Comparison of ENCODE assay signal across 9 cellular contexts in genomic region chr20:36644032-36644712, GRCh38. TPM values are rescaled to one million over a fixed set of nuclear protein-coding genes. Genes with fewer than 3 reads are reported as not detected.
DNase-seq lines count a peak whose midpoint lies in the region; ATAC-seq lines count a peak whose summit lies in the region.
"Had no signal": no experiment of that assay in that cellular context is flagged by ENCODE, and none has a peak within 500 bp of the region (broad histone marks: within the 10 kb centered on the region; RNA-seq: fewer than 3 reads in every experiment).

No MANE protein-coding gene starts in this region.

- peak overlapping the region; percentile 97 to 98 for H3K4me3 Mint-ChIP-seq in stimulated activated naive CD8-positive, alpha-beta T cell treated with anti-CD3 and anti-CD28 coated beads, Interleukin-15, amount 100 ng/mL, for 72 hours

- ATAC-seq in stimulated activated naive CD8-positive, alpha-beta T cell treated with anti-CD3 and anti-CD28 coated beads, Interleukin-15, amount 100 ng/mL, for 72 hours, result peak; percentile 90
- ATAC-seq in left lobe of liver (no peak), GM21526 (IDR thresholded peaks at IDR 0.05; ENCODE audit: low FRiP score, unreplicated experiment) (no peak)

- peaks cover 64% of the 10 kb centered on the region for H3K4me1 Mint-ChIP-seq in stimulated activated naive CD8-positive, alpha-beta T cell treated with anti-CD3 and anti-CD28 coated beads, Interleukin-15, amount 100 ng/mL, for 72 hours

- H3K9me3 Mint-ChIP-seq in stimulated activated naive CD8-positive, alpha-beta T cell treated with anti-CD3 and anti-CD28 coated beads, Interleukin-15, amount 100 ng/mL, for 72 hours, result no peaks in the 10 kb centered on the region

- peak; percentile 15 for DNase-seq in DMS79 treated with DMSO at 0.1 percent for 48 hours (lab: John Stamatoyannopoulos, UW)
- DNase-seq in DMS79 (lab: John Stamatoyannopoulos, UW), result no peak
- DNase-seq in activated gamma-delta T cell treated with Interleukin-2 at 50 U/mL for 16 hours, result peak; percentile 63
- peak; percentile 53 for DNase-seq in stimulated activated CD4-positive, alpha-beta T cell treated with anti-CD3 and anti-CD28 coated beads, Interleukin-12 subunit alpha, Interleukin-12 subunit beta, amount 100 ng/mL, for 4 hours
- DNase-seq in stimulated activated naive CD8-positive, alpha-beta T cell treated with anti-CD3 and anti-CD28 coated beads, Interleukin-15, amount 100 ng/mL, for 72 hours, result peak; percentile 61 to 78
- DNase-seq in left lobe of liver (ENCODE audit: low spot score), result no peak
- DNase-seq in dedifferentiated amniotic fluid mesenchymal stem cell (ENCODE audit: extremely low spot score), result no peak

- H3K27me3 Mint-ChIP-seq in stimulated activated naive CD8-positive, alpha-beta T cell treated with anti-CD3 and anti-CD28 coated beads, Interleukin-15, amount 100 ng/mL, for 72 hours, result no peaks in the 10 kb centered on the region

- peak overlapping the region; percentile 97 for H3K27ac Mint-ChIP-seq in stimulated activated naive CD8-positive, alpha-beta T cell treated with anti-CD3 and anti-CD28 coated beads, Interleukin-15, amount 100 ng/mL, for 72 hours

RNA-seq across cellular contexts. Expression of gene SLA2, which starts 1.8 kb away (rescaled TPM):
- total RNA-seq in left lobe of liver, result 0.30 TPM
- total RNA-seq: smooth muscle cell had no signal

RNA-seq across cellular contexts. Expression of gene RAB5IF, which starts 38.6 kb away (rescaled TPM):
- total RNA-seq in left lobe of liver, result 113 TPM

Comparison
In these comparisons a context has a peak if more than half of its experiments do, and no peak if none do; other contexts are left out.
1. DNase-seq: peak in DMS79 treated with DMSO at 0.1 percent for 48 hours (single experiment), activated gamma-delta T cell treated with Interleukin-2 at 50 U/mL for 16 hours (single experiment), stimulated activated CD4-positive, alpha-beta T cell treated with anti-CD3 and anti-CD28 coated beads, Interleukin-12 subunit alpha, Interleukin-12 subunit beta, amount 100 ng/mL, for 4 hours (single experiment) and stimulated activated naive CD8-positive, alpha-beta T cell treated with anti-CD3 and anti-CD28 coated beads, Interleukin-15, amount 100 ng/mL, for 72 hours (2 of 2); none in DMS79 (single experiment), left lobe of liver (single experiment) and dedifferentiated amniotic fluid mesenchymal stem cell (single experiment).